Comparison of ENCODE assay signal across 11 cellular contexts in the genomic region with DNA sequence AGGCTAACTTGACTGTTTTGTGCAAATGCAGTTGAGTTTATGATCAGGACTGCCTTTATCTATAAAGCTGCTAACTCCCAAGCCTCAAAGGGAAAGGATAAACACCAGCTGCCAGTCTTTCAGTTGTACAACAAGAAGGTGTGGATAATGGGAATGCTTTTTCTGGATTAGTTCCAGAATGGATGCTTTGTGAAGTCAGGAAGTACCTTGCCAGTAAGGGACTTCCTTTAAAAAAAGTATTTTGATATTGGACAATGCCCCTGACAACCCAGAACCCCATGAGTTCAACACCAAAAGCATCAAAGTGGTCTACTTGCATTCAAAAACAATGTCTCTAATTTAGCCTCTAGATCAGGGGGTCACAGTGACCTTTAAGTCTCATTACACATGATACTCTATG. TPM values are rescaled to one million over a fixed set of nuclear protein-coding genes. Genes with fewer than 3 reads are reported as not detected.
"Had no signal": no experiment of that assay in that cellular context is flagged by ENCODE, and none has a peak within 500 bp of the region (broad histone marks: within the 10 kb centered on the region; RNA-seq: fewer than 3 reads in every experiment).

No MANE protein-coding gene starts in this region.

- ATAC-seq: HCT116, HepG2 had no signal

- H3K36me3 ChIP-seq: HAP-1 had no signal

- DNase-seq: GM23248, GOT3, H7, HFFc6, KBM-7 had no signal

- H3K27ac ChIP-seq: GM23248, HL-60 had no signal

- H3K9me3 ChIP-seq: HAP-1 had no signal

- H3K4me3 ChIP-seq: GM23248, HAP-1 had no signal

- H3K4me1 ChIP-seq: HAP-1 had no signal

RNA-seq across cellular contexts. Expression of gene OR5A2, which starts 32.0 kb away (rescaled TPM):
- total RNA-seq: GM23248, H4, H7, HepG2, HFFc6, HT1080 had no signal

RNA-seq across cellular contexts. Expression of gene OR5AN1, which starts 35.5 kb away (rescaled TPM):
- total RNA-seq: GM23248, H4, H7, HepG2, HFFc6, HT1080 had no signal

RNA-seq across cellular contexts. Expression of gene OR5A1, which starts 42.1 kb away (rescaled TPM):
- total RNA-seq: GM23248, H4, H7, HepG2, HFFc6, HT1080 had no signal
